ENCODE assay signal across 9 cellular contexts in genomic region chr4:89894654-89895652, GRCh38. TPM values are rescaled to one million over a fixed set of nuclear protein-coding genes. Genes with fewer than 3 reads are reported as not detected.
DNase-seq lines count a peak whose midpoint lies in the region; ATAC-seq, FAIRE-seq and TF ChIP-seq lines count a peak whose summit lies in the region.
"Had no signal": no experiment of that assay in that cellular context is flagged by ENCODE, and none has a peak within 500 bp of the region (broad histone marks: within the 10 kb centered on the region; RNA-seq: fewer than 3 reads in every experiment).

TSS of gene MMRN1 (plus strand) at chr4:89894854. CDS start at chr4:89894972, 118 bp downstream.

- peaks cover 64% of the 10 kb centered on the region for H3K4me1 ChIP-seq in Loucy (ENCODE audit: insufficient read depth, low read length, poor library complexity, severe bottlenecking)
- no peaks in the 10 kb centered on the region for H3K4me1 ChIP-seq in lung (ENCODE audit: control insufficient read depth in 2 of 2, insufficient read depth in 2 of 2, low read length in 2 of 2)
- H3K4me1 ChIP-seq in HAP-1: peaks cover 3% of the 10 kb centered on the region

- H3K27me3 ChIP-seq in Loucy (ENCODE audit: insufficient read depth, low read length, poor library complexity, severe bottlenecking) (no peaks in the 10 kb centered on the region), lung (ENCODE audit: control insufficient read depth, insufficient read depth) (no peaks in the 10 kb centered on the region), HAP-1 (ENCODE audit: low read depth) (no peaks in the 10 kb centered on the region)

- H3F3A ChIP-seq in Loucy (ENCODE audit: low read depth): peaks cover 10% of the 10 kb centered on the region

- no peak within 1 kb of the TSS for H3K27ac ChIP-seq in lung (ENCODE audit: low read depth in 1 of 2, low read length in 1 of 2)

- no peak for FAIRE-seq in frontal cortex (lab: Jason Lieb, UNC)

- WGBS in lung, 2 donors: 17 to 45% methylated on average over 12 of the region's 12 CpGs

- no peaks in the 10 kb centered on the region for H3K9me3 ChIP-seq in Loucy (ENCODE audit: insufficient read depth, low read depth, low read length)
- no peaks in the 10 kb centered on the region for H3K9me3 ChIP-seq in lung (ENCODE audit: control insufficient read depth in 2 of 2, insufficient read depth in 1 of 2, low read length in 1 of 2)
- no peaks in the 10 kb centered on the region for H3K9me3 ChIP-seq in HAP-1

- in situ Hi-C loops in HAP-1 (cut with MboI; ENCODE audit: low sequenced_read_pairs): loop anchor here (25.0 kb wide), 1 partner anchor 408 kb away; no protein-coding TSS in a partner anchor

- peak within 1 kb of the TSS; percentile 84 for H3K4me2 ChIP-seq in Loucy (ENCODE audit: low read depth, low read length, poor library complexity, severe bottlenecking)

- POLR2A ChIA-PET in HEK293T (lab: Yijun Ruan, JAX): no interaction called here

- no peaks in the 10 kb centered on the region for H3K36me3 ChIP-seq in Loucy (ENCODE audit: insufficient read depth, low read length)
- no peaks in the 10 kb centered on the region for H3K36me3 ChIP-seq in lung (ENCODE audit: control insufficient read depth in 2 of 2, insufficient read depth in 2 of 2, low read length in 2 of 2)
- no peaks in the 10 kb centered on the region for H3K36me3 ChIP-seq in HAP-1 (replicated peaks)

- no peaks in the 10 kb centered on the region for H3K9me2 ChIP-seq in Loucy (replicated peaks; ENCODE audit: low read depth, low read length)

- H3K79me2 ChIP-seq in Loucy (ENCODE audit: insufficient read depth, low read length): peaks cover 43% of the 10 kb centered on the region

- CTCF ChIA-PET in HEK293T (lab: Yijun Ruan, JAX): interaction anchor here (1.2 kb wide), 1 partner anchor 237 kb away, joined by 3 read pairs; no protein-coding TSS in a partner anchor

- H3K4me3 ChIP-seq in GM12864 (ENCODE audit: low read depth, low read length) (peak within 1 kb of the TSS; percentile 8), Loucy (ENCODE audit: low read length, poor library complexity, severe bottlenecking) (peak within 1 kb of the TSS; percentile 77), lung (no peak within 1 kb of the TSS), HAP-1 (no peak within 1 kb of the TSS)

- ATAC-seq in GM21528 (IDR thresholded peaks at IDR 0.05; ENCODE audit: low FRiP score, unreplicated experiment): peak; percentile 76
- no peak for ATAC-seq in lung (ENCODE audit: insufficient read depth, low FRiP score)
- ATAC-seq: HCT116 had no signal

- no peak for DNase-seq in GM12864 (ENCODE audit: low read depth)
- DNase-seq in lung (ENCODE audit: low spot score): no peak
- no peak for DNase-seq in frontal cortex (ENCODE audit: low spot score in 2 of 2)
- DNase-seq in HEK293T (ENCODE audit: extremely low spot score): no peak
- DNase-seq in HAP-1 (ENCODE audit: low spot score in 2 of 2): no peak
- no peak for DNase-seq in NCI-H2029 (lab: John Stamatoyannopoulos, UW)

- peak within 1 kb of the TSS; percentile 67 for H2AFZ ChIP-seq in Loucy (ENCODE audit: low read length)

- peak within 1 kb of the TSS; percentile 87 for H3K9ac ChIP-seq in Loucy (ENCODE audit: low read depth, low read length, poor library complexity, severe bottlenecking)

- TF ChIP-seq CTCF in GM12864 (IDR thresholded peaks at IDR 0.05; ENCODE audit: low read depth, low read length, missing control alignments) (no peak), Loucy (conservative IDR thresholded peaks at IDR 0.05; ENCODE audit: low read length) (no peak), lung (IDR thresholded peaks at IDR 0.05; ENCODE audit: control extremely low read depth, extremely low read depth) (no peak)

- H4K20me1 ChIP-seq in Loucy (ENCODE audit: insufficient read depth, low read length, poor library complexity, severe bottlenecking): no peaks in the 10 kb centered on the region

TF ChIP-seq in HEK293T, 16 proteins besides CTCF, POLR2A, EP300 and RAD21:
- TF ChIP-seq SP1 (IDR thresholded peaks at IDR 0.05) (no peak), ZNF384 (IDR thresholded peaks at IDR 0.05) (no peak), NFRKB (IDR thresholded peaks at IDR 0.05) (no peak), CTBP1 (IDR thresholded peaks at IDR 0.05; ENCODE audit: borderline replicate concordance) (no peak), TARDBP (IDR thresholded peaks at IDR 0.05) (no peak), BHLHE40 (IDR thresholded peaks at IDR 0.05; ENCODE audit: borderline replicate concordance) (no peak)
TF ChIP-seq in HEK293T: peak in this region for 0.

RNA-seq across cellular contexts. Expression of gene MMRN1, which starts in this region (rescaled TPM):
- total RNA-seq in lung (10 to 100 TPM; 35.3 to 37.4 TPM), frontal cortex (2.4 TPM)
- 10 to 100 TPM; 10.2 to 17.1 TPM for polyA plus RNA-seq in lung

Comparison
In these comparisons a context has a peak if more than half of its experiments do, and no peak if none do; other contexts are left out.
1. RNA of gene MMRN1 (total RNA-seq): 35.3 to 37.4 TPM in lung; 2.4 TPM in frontal cortex (single experiment); every median in the first group is over 10 times any median in the second.
2. H3K4me3 ChIP-seq: peak in GM12864 (single experiment) and Loucy (single experiment); none in lung (single experiment) and HAP-1 (single experiment).